Comparison of ENCODE assay signal across 9 cellular contexts in the genomic region with DNA sequence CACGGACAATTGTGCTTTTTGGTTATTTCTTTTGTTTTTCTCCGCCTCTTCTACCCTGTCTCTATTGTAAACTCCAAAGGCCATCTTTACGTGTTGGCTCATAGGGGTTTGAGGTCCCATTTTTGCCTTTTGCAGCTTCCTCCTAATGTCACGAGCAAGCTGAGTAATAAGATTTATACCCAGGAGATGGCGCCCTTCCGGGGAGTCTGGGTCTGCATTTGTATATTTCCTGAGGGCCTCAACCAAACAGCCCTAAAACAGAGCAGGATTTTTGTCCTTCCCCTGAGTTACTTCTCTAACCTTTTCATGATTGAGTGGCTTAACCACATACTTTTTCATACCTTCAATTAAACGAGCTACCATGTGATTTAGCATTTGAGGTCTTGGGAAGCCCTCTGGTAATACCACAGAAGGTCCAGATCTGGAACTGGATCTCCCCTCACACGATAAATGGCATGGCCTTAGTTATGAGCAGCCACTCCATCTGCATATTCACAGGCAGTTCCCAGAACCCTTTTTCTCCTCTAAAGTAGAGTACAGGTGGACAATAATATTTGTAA. TPM values are rescaled to one million over a fixed set of nuclear protein-coding genes. Genes with fewer than 3 reads are reported as not detected.
DNase-seq lines count a peak whose midpoint lies in the region; FAIRE-seq and TF ChIP-seq lines count a peak whose summit lies in the region.
"Had no signal": no experiment of that assay in that cellular context is flagged by ENCODE, and none has a peak within 500 bp of the region (broad histone marks: within the 10 kb centered on the region; RNA-seq: fewer than 3 reads in every experiment).

No MANE protein-coding gene starts in this region.

- H3K27me3 ChIP-seq in OCI-LY3 (ENCODE audit: low read depth, low read length): peaks cover 18% of the 10 kb centered on the region; the same call in 1 of the 2 replicates
- peaks cover 0 to 4% (median 0%) of the 10 kb centered on the region in 45 donors for H3K27me3 ChIP-seq in dorsolateral prefrontal cortex
- no peaks in the 10 kb centered on the region for H3K27me3 ChIP-seq in small intestine (ENCODE audit: control insufficient read depth in 2 of 2, insufficient read depth in 2 of 2, low read length in 2 of 2)

- FAIRE-seq in small intestine (lab: Jason Lieb, UNC): no peak

- 57 to 73% (median 68%) methylated on average over 8 of the region's 8 CpGs for WGBS in small intestine, 3 donors

- H3K36me3 ChIP-seq in OCI-LY3 (replicated peaks; ENCODE audit: low read depth, low read length) (no peaks in the 10 kb centered on the region), small intestine (ENCODE audit: control insufficient read depth in 2 of 2, insufficient read depth in 2 of 2, low read length in 2 of 2) (no peaks in the 10 kb centered on the region)

- peaks cover 4% of the 10 kb centered on the region for H3K9me3 Mint-ChIP-seq in type B pancreatic cell
- H3K9me3 Mint-ChIP-seq: central memory CD8-positive, alpha-beta T cell had no signal

- peaks cover 3% of the 10 kb centered on the region for H3K27me3 Mint-ChIP-seq in type B pancreatic cell

- no peaks in the 10 kb centered on the region for H3K9me3 ChIP-seq in OCI-LY3 (ENCODE audit: insufficient read depth, low read length)
- H3K9me3 ChIP-seq in small intestine (ENCODE audit: control insufficient read depth, low read depth): no peaks in the 10 kb centered on the region

- intact Hi-C loops in dorsolateral prefrontal cortex (cut with DNase I): no loop called here

- H3K27ac ChIP-seq in OCI-LY3 (ENCODE audit: low read length) (no peak overlapping the region), dorsolateral prefrontal cortex (no peak overlapping the region), small intestine (ENCODE audit: low read depth in 1 of 2, low read length in 1 of 2) (no peak overlapping the region)

- DNase-seq in stimulated activated CD4-positive, alpha-beta T cell treated with anti-CD3 and anti-CD28 coated beads, Interleukin-15, amount 100 ng/mL, for 24 hours: peak; percentile 26
- no peak for DNase-seq in stimulated activated CD4-positive, alpha-beta T cell treated with anti-CD3 and anti-CD28 coated beads, Interleukin-4, amount 100 ng/mL, for 24 hours
- no peak for DNase-seq in dorsolateral prefrontal cortex
- DNase-seq in type B pancreatic cell (ENCODE audit: extremely low spot score, unreplicated experiment): no peak
- no peak for DNase-seq in NCI-H1417 treated with DMSO at 0.1 percent for 48 hours (lab: John Stamatoyannopoulos, UW)
- DNase-seq in small intestine: no peak
- no peak for DNase-seq in NCI-H1930 (lab: John Stamatoyannopoulos, UW)

- H4K20me1 ChIP-seq in OCI-LY3 (ENCODE audit: insufficient read depth, low read length): no peaks in the 10 kb centered on the region

- H3K4me3 Mint-ChIP-seq in type B pancreatic cell: no peak overlapping the region
- H3K4me3 Mint-ChIP-seq: central memory CD8-positive, alpha-beta T cell had no signal

- H3K4me2 ChIP-seq in OCI-LY3 (ENCODE audit: low read length): no peak overlapping the region

- no peaks in the 10 kb centered on the region for H3K36me3 Mint-ChIP-seq in type B pancreatic cell

- TF ChIP-seq CTCF in OCI-LY3 (IDR thresholded peaks at IDR 0.05; ENCODE audit: low read depth, low read length) (peak; percentile 56), dorsolateral prefrontal cortex (IDR thresholded peaks at IDR 0.05 in 54 of 56, conservative IDR thresholded peaks at IDR 0.05 in 2 of 56; ENCODE audit: low read depth in 1 of 56, partially characterized antibody in 56 of 56) (peak in 31 of 56 donors; percentile 10 to 58 (median 22)), type B pancreatic cell (conservative IDR thresholded peaks at IDR 0.05) (peak; percentile 39)

- H3K27ac Mint-ChIP-seq in type B pancreatic cell: no peak overlapping the region

- no peak overlapping the region for H3K9ac ChIP-seq in OCI-LY3 (ENCODE audit: low read length)

- no peak overlapping the region for H3K4me3 ChIP-seq in OCI-LY3 (ENCODE audit: low read length)
- no peak overlapping the region for H3K4me3 ChIP-seq in dorsolateral prefrontal cortex
- no peak overlapping the region for H3K4me3 ChIP-seq in small intestine (ENCODE audit: low read depth in 1 of 2, low read length in 2 of 2)

- H3K4me1 ChIP-seq in OCI-LY3 (ENCODE audit: low read length): peaks cover 4% of the 10 kb centered on the region
- no peaks in the 10 kb centered on the region for H3K4me1 ChIP-seq in small intestine (ENCODE audit: control insufficient read depth in 2 of 2, insufficient read depth in 1 of 2, low read depth in 1 of 2, low read length in 1 of 2)

- no peak overlapping the region for H2AFZ ChIP-seq in OCI-LY3 (ENCODE audit: low read depth, low read length)

- H3K79me2 ChIP-seq in OCI-LY3 (ENCODE audit: low read length): no peaks in the 10 kb centered on the region

- H3K4me1 Mint-ChIP-seq in type B pancreatic cell (ENCODE audit: unreplicated experiment): no peaks in the 10 kb centered on the region
- H3K4me1 Mint-ChIP-seq: central memory CD8-positive, alpha-beta T cell had no signal

RNA-seq across cellular contexts. Expression of a gene that starts 11.2 kb away (rescaled TPM):
- total RNA-seq in dorsolateral prefrontal cortex (1 to 10 TPM in 2 of 120 experiments, under 1 TPM in 4, not detected in 114; 0.57 to 1.4 (median 0.84) TPM), type B pancreatic cell (ENCODE audit: low replicate concordance) (1.2 and 3.4 TPM in 2 replicates)
- not detected for polyA plus RNA-seq in small intestine

RNA-seq across cellular contexts. Expression of a gene that starts 49.6 kb away (rescaled TPM):
- total RNA-seq in dorsolateral prefrontal cortex (100 to 1,000 TPM in 5 of 120 experiments, 10 to 100 TPM in 115; 42.5 to 120 (median 68.6) TPM), type B pancreatic cell (ENCODE audit: low replicate concordance) (35.9 and 52.9 TPM in 2 replicates)
- polyA plus RNA-seq in small intestine: 1 to 10 TPM; 3.6 to 5.9 (median 5.7) TPM
